14 cellular contexts compared by ENCODE assay signal in the genomic region with DNA sequence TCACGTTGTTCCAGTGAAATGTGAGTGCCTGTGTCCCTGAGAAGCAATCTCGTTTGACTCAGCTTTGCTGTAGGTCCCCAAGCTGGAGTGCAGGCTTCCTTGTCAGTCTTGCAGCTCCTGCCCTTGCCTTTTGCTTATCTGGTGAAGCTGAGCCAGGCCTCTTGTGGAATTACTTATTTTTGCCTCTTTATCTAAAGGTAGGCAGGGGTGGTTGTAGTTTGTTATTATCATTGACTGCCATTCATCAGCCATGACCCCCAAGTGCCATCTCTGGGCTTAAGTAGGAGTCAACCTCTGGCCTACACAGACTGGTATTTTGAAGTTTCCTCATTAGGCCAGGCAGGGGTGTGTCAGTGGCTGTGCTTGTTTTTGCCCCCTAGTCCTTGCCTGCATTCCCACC. TPM values are rescaled to one million over a fixed set of nuclear protein-coding genes. Genes with fewer than 3 reads are reported as not detected.
DNase-seq lines count a peak whose midpoint lies in the region; ATAC-seq and TF ChIP-seq lines count a peak whose summit lies in the region.
"Had no signal": no experiment of that assay in that cellular context is flagged by ENCODE, and none has a peak within 500 bp of the region (broad histone marks: within the 10 kb centered on the region; RNA-seq: fewer than 3 reads in every experiment).

No MANE protein-coding gene starts in this region.

- H3K9ac ChIP-seq in HUES48 (ENCODE audit: low read depth, low read length) (no peak overlapping the region), muscle layer of colon (ENCODE audit: low read length) (peak overlapping the region; percentile 27)

- H3K4me1 ChIP-seq in HUES48 (ENCODE audit: control insufficient read depth, insufficient read depth, low read length) (peaks cover 15% of the 10 kb centered on the region), muscle layer of colon (ENCODE audit: insufficient read depth, low read length) (peaks cover 26% of the 10 kb centered on the region)

- H3K27ac ChIP-seq in HUES48 (ENCODE audit: low read depth, low read length) = peak overlapping the region; percentile 29
- no peak overlapping the region for H3K27ac ChIP-seq in muscle layer of colon (ENCODE audit: low read depth, low read length)
- H3K27ac ChIP-seq: left lung, ovary, upper lobe of right lung had no signal

- H3K36me3 ChIP-seq in HUES48 (ENCODE audit: control insufficient read depth, insufficient read depth, low read length) (peaks cover 49% of the 10 kb centered on the region), muscle layer of colon (ENCODE audit: insufficient read depth, low read length) (peaks cover 40% of the 10 kb centered on the region)
- H3K36me3 ChIP-seq: ovary had no signal

- no peaks in the 10 kb centered on the region for H3K9me3 Mint-ChIP-seq in T-helper 1 cell treated with Interleukin-12 subunit alpha and Interleukin-12 subunit beta and Interleukin-4 antibody, amounts not matched to agents 30 μg/mL and 1 μg/mL, for 36 hours
- H3K9me3 Mint-ChIP-seq in activated CD8-positive, alpha-beta T cell treated with anti-CD3 and anti-CD28 coated beads, Interleukin-2, amount 10 ng/mL, durations not matched to agents 7 days and 5 days (ENCODE audit: insufficient read depth) = no peaks in the 10 kb centered on the region
- no peaks in the 10 kb centered on the region for H3K9me3 Mint-ChIP-seq in glutamatergic neuron (ENCODE audit: unreplicated experiment)
- H3K9me3 Mint-ChIP-seq: effector memory CD8-positive, alpha-beta T cell had no signal

- no peak for DNase-seq in T-helper 1 cell
- DNase-seq in activated CD8-positive, alpha-beta T cell treated with anti-CD3 and anti-CD28 coated beads, Interleukin-2, amount 10 ng/mL, durations not matched to agents 7 days and 5 days = no peak
- DNase-seq in glutamatergic neuron = no peak
- DNase-seq in cortex of kidney (lab: John Stamatoyannopoulos, UW) = no peak
- no peak for DNase-seq in NCI-H128 (lab: John Stamatoyannopoulos, UW; ENCODE audit: unreplicated experiment)
- DNase-seq: DMS153; effector memory CD8-positive, alpha-beta T cell; left lung; NCI-H2081; ovary; upper lobe of right lung had no signal

- H3K27me3 ChIP-seq in HUES48 (ENCODE audit: control insufficient read depth, insufficient read depth, low read length) (no peaks in the 10 kb centered on the region), muscle layer of colon (ENCODE audit: control insufficient read depth in 1 of 2, insufficient read depth in 2 of 2, low read length in 2 of 2) (no peaks in the 10 kb centered on the region)
- H3K27me3 ChIP-seq: left lung, ovary, upper lobe of right lung had no signal

- peaks cover 37% of the 10 kb centered on the region for H3K4me1 Mint-ChIP-seq in T-helper 1 cell treated with Interleukin-12 subunit alpha and Interleukin-12 subunit beta and Interleukin-4 antibody, amounts not matched to agents 30 μg/mL and 1 μg/mL, for 36 hours (ENCODE audit: low read depth)
- H3K4me1 Mint-ChIP-seq in activated CD8-positive, alpha-beta T cell treated with anti-CD3 and anti-CD28 coated beads, Interleukin-2, amount 10 ng/mL, durations not matched to agents 7 days and 5 days (ENCODE audit: low read depth) = peaks cover 45% of the 10 kb centered on the region
- peaks cover 11% of the 10 kb centered on the region for H3K4me1 Mint-ChIP-seq in glutamatergic neuron (ENCODE audit: low read depth, unreplicated experiment)

- peak overlapping the region; percentile 11 for H3K4me3 Mint-ChIP-seq in T-helper 1 cell treated with Interleukin-12 subunit alpha and Interleukin-12 subunit beta and Interleukin-4 antibody, amounts not matched to agents 30 μg/mL and 1 μg/mL, for 36 hours
- no peak overlapping the region for H3K4me3 Mint-ChIP-seq in activated CD8-positive, alpha-beta T cell treated with anti-CD3 and anti-CD28 coated beads, Interleukin-2, amount 10 ng/mL, durations not matched to agents 7 days and 5 days
- H3K4me3 Mint-ChIP-seq in glutamatergic neuron (ENCODE audit: unreplicated experiment) = no peak overlapping the region

- H3K4me3 ChIP-seq in HUES48 (ENCODE audit: low read depth, low read length) (no peak overlapping the region), muscle layer of colon (ENCODE audit: low read depth in 1 of 2, low read length in 2 of 2) (no peak overlapping the region)
- H3K4me3 ChIP-seq: ovary, upper lobe of right lung had no signal

- no peaks in the 10 kb centered on the region for H3K9me3 ChIP-seq in HUES48 (ENCODE audit: control insufficient read depth, insufficient read depth, low read length)
- H3K9me3 ChIP-seq in muscle layer of colon (ENCODE audit: low read length) = no peaks in the 10 kb centered on the region
- H3K9me3 ChIP-seq: left lung, ovary, upper lobe of right lung had no signal

- H3K36me3 Mint-ChIP-seq in T-helper 1 cell treated with Interleukin-12 subunit alpha and Interleukin-12 subunit beta and Interleukin-4 antibody, amounts not matched to agents 30 μg/mL and 1 μg/mL, for 36 hours (ENCODE audit: low read depth) = peaks cover 35% of the 10 kb centered on the region
- peaks cover 45% of the 10 kb centered on the region for H3K36me3 Mint-ChIP-seq in activated CD8-positive, alpha-beta T cell treated with anti-CD3 and anti-CD28 coated beads, Interleukin-2, amount 10 ng/mL, durations not matched to agents 7 days and 5 days (ENCODE audit: low read depth)
- H3K36me3 Mint-ChIP-seq in glutamatergic neuron (ENCODE audit: unreplicated experiment) = peaks cover 7% of the 10 kb centered on the region

- CTCF ChIA-PET in activated CD8-positive, alpha-beta T cell treated with anti-CD3 and anti-CD28 coated beads, Interleukin-2, amount 10 ng/mL, durations not matched to agents 7 days and 5 days (lab: Charles Lee) = no interaction called here

- no peak for ATAC-seq in activated CD8-positive, alpha-beta T cell treated with anti-CD3 and anti-CD28 coated beads, Interleukin-2, amount 10 ng/mL, durations not matched to agents 7 days and 5 days
- ATAC-seq: effector memory CD8-positive, alpha-beta T cell; left lung; upper lobe of right lung had no signal

- H3K27ac Mint-ChIP-seq in T-helper 1 cell treated with Interleukin-12 subunit alpha and Interleukin-12 subunit beta and Interleukin-4 antibody, amounts not matched to agents 30 μg/mL and 1 μg/mL, for 36 hours = peak overlapping the region; percentile 6
- peak overlapping the region; percentile 22 for H3K27ac Mint-ChIP-seq in activated CD8-positive, alpha-beta T cell treated with anti-CD3 and anti-CD28 coated beads, Interleukin-2, amount 10 ng/mL, durations not matched to agents 7 days and 5 days
- no peak overlapping the region for H3K27ac Mint-ChIP-seq in glutamatergic neuron (ENCODE audit: unreplicated experiment)

- H3K27me3 Mint-ChIP-seq in T-helper 1 cell treated with Interleukin-12 subunit alpha and Interleukin-12 subunit beta and Interleukin-4 antibody, amounts not matched to agents 30 μg/mL and 1 μg/mL, for 36 hours (ENCODE audit: low read depth) = no peaks in the 10 kb centered on the region
- H3K27me3 Mint-ChIP-seq in activated CD8-positive, alpha-beta T cell treated with anti-CD3 and anti-CD28 coated beads, Interleukin-2, amount 10 ng/mL, durations not matched to agents 7 days and 5 days (ENCODE audit: low read depth) = no peaks in the 10 kb centered on the region
- peaks cover 3% of the 10 kb centered on the region for H3K27me3 Mint-ChIP-seq in glutamatergic neuron (ENCODE audit: unreplicated experiment)
- H3K27me3 Mint-ChIP-seq: effector memory CD8-positive, alpha-beta T cell had no signal

- no peak for TF ChIP-seq CTCF in glutamatergic neuron (IDR thresholded peaks at IDR 0.05; ENCODE audit: partially characterized antibody, unreplicated experiment)

- POLR2A ChIA-PET in activated CD8-positive, alpha-beta T cell treated with anti-CD3 and anti-CD28 coated beads, Interleukin-2, amount 10 ng/mL, durations not matched to agents 7 days and 5 days (lab: Charles Lee) = interaction anchor here (3.9 kb wide), 1 partner anchor 29 kb away, joined by 39 read pairs; a partner anchor contains a TSS

RNA-seq across cellular contexts. Expression of a gene that starts 2.1 kb away (rescaled TPM):
- total RNA-seq in activated CD8-positive, alpha-beta T cell treated with anti-CD3 and anti-CD28 coated beads, Interleukin-2, amount 10 ng/mL, durations not matched to agents 7 days and 5 days = 10 to 100 TPM; 85.7 to 92.6 TPM
- 62.3 TPM for total RNA-seq in glutamatergic neuron (ENCODE audit: unreplicated experiment)

RNA-seq across cellular contexts. Expression of a gene that starts 26.9 kb away (rescaled TPM):
- 10 to 100 TPM; 35.9 to 39.2 TPM for total RNA-seq in activated CD8-positive, alpha-beta T cell treated with anti-CD3 and anti-CD28 coated beads, Interleukin-2, amount 10 ng/mL, durations not matched to agents 7 days and 5 days
- total RNA-seq in glutamatergic neuron (ENCODE audit: unreplicated experiment) = 85.0 TPM

RNA-seq across cellular contexts. Expression of a gene that starts 55.0 kb away (rescaled TPM):
- 10 to 100 TPM; 16.9 to 17.6 TPM for total RNA-seq in activated CD8-positive, alpha-beta T cell treated with anti-CD3 and anti-CD28 coated beads, Interleukin-2, amount 10 ng/mL, durations not matched to agents 7 days and 5 days
- 14.6 TPM for total RNA-seq in glutamatergic neuron (ENCODE audit: unreplicated experiment)

RNA-seq across cellular contexts. Expression of a gene that starts 55.3 kb away (rescaled TPM):
- 1 to 10 TPM; 2.3 to 2.9 TPM for total RNA-seq in activated CD8-positive, alpha-beta T cell treated with anti-CD3 and anti-CD28 coated beads, Interleukin-2, amount 10 ng/mL, durations not matched to agents 7 days and 5 days
- 4.1 TPM for total RNA-seq in glutamatergic neuron (ENCODE audit: unreplicated experiment)
- total RNA-seq: upper lobe of right lung had no signal
